In the genomic region with DNA sequence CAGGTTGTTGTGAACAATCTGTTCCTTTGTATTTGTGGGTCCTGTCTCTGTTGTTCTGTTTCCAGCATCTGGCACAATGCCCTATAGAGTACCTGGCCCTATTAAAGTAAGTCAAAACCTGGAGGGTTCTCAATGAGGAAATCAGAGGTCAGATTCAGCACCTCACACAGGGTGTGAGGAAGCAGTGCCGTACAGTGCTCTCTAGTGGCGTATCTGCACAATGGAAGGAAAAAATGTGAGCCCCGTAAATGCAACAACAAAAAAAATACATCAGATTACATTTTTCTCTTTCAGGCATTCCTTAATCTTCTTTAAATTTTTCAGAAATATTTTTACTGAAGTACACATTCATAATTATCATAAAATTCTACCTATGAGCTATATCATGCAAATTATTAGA, we compare ENCODE assay signal across 8 cellular contexts. TPM values are rescaled to one million over a fixed set of nuclear protein-coding genes. Genes with fewer than 3 reads are reported as not detected.
A peak's percentile ranks its signal among the peaks of the same experiment; 100 is the strongest.
DNase-seq lines count a peak whose midpoint lies in the region; ATAC-seq, FAIRE-seq and TF ChIP-seq lines count a peak whose summit lies in the region.
"Not testable (repeated sequence)": the region's sequence is repeated elsewhere in the genome, so short reads cannot be mapped to it uniquely, and the experiment has no call there.

No MANE protein-coding gene starts in this region.

- peaks cover 13% of the 10 kb centered on the region for H3K27me3 Mint-ChIP-seq in activated CD4-positive, alpha-beta T cell treated with anti-CD3 and anti-CD28 coated beads for 36 hours

- not testable (repeated sequence) for H3K9ac ChIP-seq in endothelial cell of umbilical vein (replicated peaks; ENCODE audit: extremely low read depth, insufficient read depth, low read length)

- not testable (repeated sequence) for H3K4me2 ChIP-seq in endothelial cell of umbilical vein (ENCODE audit: insufficient read depth, low read length)

- not testable (repeated sequence) for H3K79me2 ChIP-seq in endothelial cell of umbilical vein (ENCODE audit: control insufficient read depth, insufficient read depth, low read length)

- not testable (repeated sequence) for FAIRE-seq in endothelial cell of umbilical vein (lab: Jason Lieb, UNC)

- DNase-seq in GM12864 (ENCODE audit: low read depth); upper lobe of right lung: not testable (repeated sequence)
- DNase-seq in NCI-H2081 (lab: John Stamatoyannopoulos, UW): peak; percentile 19 to 33
- DNase-seq in activated CD4-positive, alpha-beta T cell treated with anti-CD3 and anti-CD28 coated beads for 36 hours: peak; percentile 25
- peak; percentile 8 for DNase-seq in endothelial cell of umbilical vein (ENCODE audit: low read depth, low spot score)
- peak; percentile 21 for DNase-seq in medulla oblongata (ENCODE audit: extremely low spot score)

- H3K36me3 ChIP-seq in endothelial cell of umbilical vein (ENCODE audit: control insufficient read depth in 2 of 2, extremely low read depth in 1 of 2, insufficient read depth in 2 of 2, low read length in 2 of 2); upper lobe of right lung: not testable (repeated sequence)

- H3K4me3 ChIP-seq in GM12864 (ENCODE audit: low read depth, low read length); endothelial cell of umbilical vein (replicated peaks in 1 of 3; ENCODE audit: insufficient read depth in 1 of 3, low read depth in 1 of 3, low read length in 3 of 3); upper lobe of right lung: not testable (repeated sequence)

- not testable (repeated sequence) for H3K27me3 ChIP-seq in endothelial cell of umbilical vein (ENCODE audit: control insufficient read depth in 2 of 2, insufficient read depth in 2 of 2, low read length in 2 of 2); upper lobe of right lung

- not testable (repeated sequence) for H3K4me3 Mint-ChIP-seq in activated CD4-positive, alpha-beta T cell treated with anti-CD3 and anti-CD28 coated beads for 36 hours

- not testable (repeated sequence) for H4K20me1 ChIP-seq in endothelial cell of umbilical vein (replicated peaks; ENCODE audit: control insufficient read depth, extremely low read depth, insufficient read depth, low read length)

- H3K9me3 ChIP-seq in endothelial cell of umbilical vein (replicated peaks; ENCODE audit: control insufficient read depth, insufficient read depth, low read length); upper lobe of right lung: not testable (repeated sequence)

- H3K4me1 Mint-ChIP-seq in activated CD4-positive, alpha-beta T cell treated with anti-CD3 and anti-CD28 coated beads for 36 hours: not testable (repeated sequence)

- TF ChIP-seq POLR2A in endothelial cell of umbilical vein (IDR thresholded peaks at IDR 0.05; ENCODE audit: low read depth, low read length): not testable (repeated sequence)

- H3K4me1 ChIP-seq in endothelial cell of umbilical vein (ENCODE audit: control insufficient read depth, extremely low read depth, insufficient read depth, low read length); upper lobe of right lung: not testable (repeated sequence)

- TF ChIP-seq CTCF in GM12864 (IDR thresholded peaks at IDR 0.05; ENCODE audit: low read depth, low read length, missing control alignments) (peak; percentile 49), endothelial cell of umbilical vein (IDR thresholded peaks at IDR 0.05; ENCODE audit: extremely low read depth in 1 of 2, insufficient read depth in 1 of 2, low read depth in 1 of 2, low read length in 2 of 2) (peak; percentile 16 to 27), upper lobe of right lung (IDR thresholded peaks at IDR 0.05) (peak; percentile 42)

- not testable (repeated sequence) for BruUV-seq in endothelial cell of umbilical vein (replicated peaks; lab: Mats Ljungman, UMichigan)

- dilution Hi-C loops in endothelial cell of umbilical vein (cut with MboI; ENCODE audit: extremely low pct_ligation_motif_present, low sequenced_read_pairs): not testable (repeated sequence)

- not testable (repeated sequence) for H3K9me1 ChIP-seq in endothelial cell of umbilical vein (replicated peaks; ENCODE audit: control insufficient read depth, extremely low read depth, insufficient read depth, low read length)

- intact Hi-C loops in activated CD4-positive, alpha-beta T cell treated with anti-CD3 and anti-CD28 coated beads for 36 hours (cut with DNase I, micrococcal nuclease): loop anchor here (5.0 kb wide), 1 partner anchor 136 kb away; no protein-coding TSS in a partner anchor
- intact Hi-C loops in endothelial cell of umbilical vein (cut with micrococcal nuclease): loop anchor here (1.0 to 2.0 kb wide), 2 partner anchors 133 to 349 kb away; no protein-coding TSS in a partner anchor
- intact Hi-C loops in upper lobe of right lung (cut with DNase I): not testable (repeated sequence)

- H3K36me3 Mint-ChIP-seq in activated CD4-positive, alpha-beta T cell treated with anti-CD3 and anti-CD28 coated beads for 36 hours (ENCODE audit: low read depth): not testable (repeated sequence)

- not testable (repeated sequence) for H3K9me3 Mint-ChIP-seq in activated CD4-positive, alpha-beta T cell treated with anti-CD3 and anti-CD28 coated beads for 36 hours (ENCODE audit: low read depth)

- not testable (repeated sequence) for H2AFZ ChIP-seq in endothelial cell of umbilical vein (ENCODE audit: low read depth, low read length)

- not testable (repeated sequence) for H3K27ac ChIP-seq in endothelial cell of umbilical vein (ENCODE audit: insufficient read depth, low read depth, low read length); upper lobe of right lung

- CTCF ChIA-PET in activated CD4-positive, alpha-beta T cell treated with anti-CD3 and anti-CD28 coated beads for 36 hours (lab: Charles Lee): interaction anchor here (1.1 kb wide), 1 partner anchor 9 kb away, joined by 3 read pairs; no protein-coding TSS in a partner anchor
- CTCF ChIA-PET in endothelial cell of umbilical vein (lab: Charles Lee): not testable (repeated sequence)

- ATAC-seq in GM21515 (IDR thresholded peaks at IDR 0.05; ENCODE audit: unreplicated experiment) (peak; percentile 55), HG03108 (IDR thresholded peaks at IDR 0.05; ENCODE audit: unreplicated experiment) (peak; percentile 44), upper lobe of right lung (peak; percentile 89)
- ATAC-seq in activated CD4-positive, alpha-beta T cell treated with anti-CD3 and anti-CD28 coated beads for 36 hours: peak; percentile 30

- POLR2A ChIA-PET in activated CD4-positive, alpha-beta T cell treated with anti-CD3 and anti-CD28 coated beads for 36 hours (lab: Charles Lee); endothelial cell of umbilical vein (lab: Charles Lee): not testable (repeated sequence)

- H3K27ac Mint-ChIP-seq in activated CD4-positive, alpha-beta T cell treated with anti-CD3 and anti-CD28 coated beads for 36 hours: not testable (repeated sequence)

RNA-seq across cellular contexts. Expression of gene GYPE, which starts 2.5 kb away (rescaled TPM):
- total RNA-seq in activated CD4-positive, alpha-beta T cell treated with anti-CD3 and anti-CD28 coated beads for 36 hours: under 1 TPM in 1 of 2 experiments, not detected in 1; 0.16 TPM
- total RNA-seq in endothelial cell of umbilical vein (not detected in 2 replicates), upper lobe of right lung (3.2 TPM)
- polyA plus RNA-seq in endothelial cell of umbilical vein: 0.51 and 0.58 TPM in 2 replicates
- 0.30 and 0.36 TPM in 2 replicates for polyA plus RNA-seq in endothelial cell of umbilical vein (2011; cell fraction: cytosol; rRNA removed)
- polyA plus RNA-seq in endothelial cell of umbilical vein (2011; cell fraction: nucleus; rRNA removed): 0.48 and 0.70 TPM in 2 replicates
- polyA plus RNA-seq in endothelial cell of umbilical vein (2012): 0.09 TPM in 1 of 2 replicates, not detected in the other
- 0.90 and 1.2 TPM in 2 replicates for polyA minus RNA-seq in endothelial cell of umbilical vein
- not detected for polyA minus RNA-seq in endothelial cell of umbilical vein (2011; cell fraction: cytosol; rRNA and poly(A)+ RNA removed)
- polyA minus RNA-seq in endothelial cell of umbilical vein (2011; cell fraction: nucleus; rRNA and poly(A)+ RNA removed): 0.43 and 0.77 TPM in 2 replicates

Comparison
In these comparisons a context has a peak if more than half of its experiments do, and no peak if none do; other contexts are left out.
1. ATAC-seq: peak in every context shown above with its lines; median percentile 89 in upper lobe of right lung; 55 in GM21515; 44 in HG03108; 30 in activated CD4-positive, alpha-beta T cell treated with anti-CD3 and anti-CD28 coated beads for 36 hours.